ENCODE assay signal across 25 cellular contexts in the genomic region with DNA sequence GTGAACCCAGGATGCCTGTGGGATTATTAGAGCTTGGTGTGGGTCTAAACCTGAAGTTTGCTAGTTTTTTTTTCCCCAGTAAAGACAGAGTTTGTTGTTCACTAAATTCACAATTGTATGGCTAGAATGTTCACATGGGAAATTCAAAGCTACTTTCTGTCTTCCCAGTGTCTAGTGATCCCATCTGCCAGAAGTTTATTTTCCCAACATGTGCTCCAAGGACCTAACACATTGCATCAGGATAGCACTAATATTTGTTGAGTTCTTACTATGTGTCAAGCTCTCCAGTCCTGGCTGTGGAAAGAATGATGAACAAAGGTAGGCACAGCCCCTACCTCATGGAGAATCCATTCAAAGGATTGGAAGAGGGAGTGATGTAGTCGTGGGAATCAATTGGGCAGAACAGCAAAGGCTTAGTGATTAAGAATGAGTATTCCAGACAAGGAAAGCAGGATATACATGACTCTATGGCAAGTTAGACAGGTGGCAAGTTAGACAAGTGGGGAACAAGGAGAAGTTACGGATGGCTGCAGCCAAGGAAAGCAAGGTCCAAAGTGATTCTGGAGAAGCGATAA.
A peak's percentile ranks its signal among the peaks of the same experiment; 100 is the strongest.
DNase-seq lines count a peak whose midpoint lies in the region; ATAC-seq and TF ChIP-seq lines count a peak whose summit lies in the region.
"Had no signal": no experiment of that assay in that cellular context is flagged by ENCODE, and none has a peak within 500 bp of the region (broad histone marks: within the 10 kb centered on the region; RNA-seq: fewer than 3 reads in every experiment).

No MANE protein-coding gene starts in this region.

- H3K9me3 Mint-ChIP-seq in T-helper 2 cell treated with Interferon-gamma antibody and Interleukin-4, amounts not matched to agents 5 μg/mL and 100 μg/mL, for 36 hours: no peaks in the 10 kb centered on the region

- peak; percentile 79 for DNase-seq in AG10803 (ENCODE audit: low read depth)
- DNase-seq in M059J (ENCODE audit: low read depth): peak; percentile 62
- peak; percentile 65 for DNase-seq in epithelial cell of esophagus (ENCODE audit: low read depth)
- peak; percentile 26 for DNase-seq in kidney glomerular epithelial cell (lab: John Stamatoyannopoulos, UW)
- DNase-seq in DMS79 treated with DMSO at 0.1 percent for 48 hours (lab: John Stamatoyannopoulos, UW): no peak
- no peak for DNase-seq in T-helper 2 cell treated with Interferon-gamma antibody and Interleukin-4, amounts not matched to agents 5 μg/mL and 100 μg/mL, for 36 hours (ENCODE audit: low spot score)
- DNase-seq in DMS153 treated with DMSO at 0.1 percent for 48 hours (lab: John Stamatoyannopoulos, UW; ENCODE audit: unreplicated experiment): no peak
- DNase-seq in T-helper 17 cell: no peak
- DNase-seq: BE2C; CD8-positive, alpha-beta memory T cell; DMS 273 treated with DMSO at 0.1 percent for 48 hours; DND-41; H7; Kasumi-1; NCI-H1105 treated with DMSO at 0.1 percent for 48 hours; NCI-H146; NCI-H1930; NCI-H2107; NCI-H524; NCI-H774; RPMI8226; SHP77 treated with DMSO at 0.1 percent for 48 hours had no signal

- no peak overlapping the region for H3K4me3 Mint-ChIP-seq in T-helper 2 cell treated with Interferon-gamma antibody and Interleukin-4, amounts not matched to agents 5 μg/mL and 100 μg/mL, for 36 hours
- H3K4me3 Mint-ChIP-seq in T-helper 17 cell: no peak overlapping the region
- H3K4me3 Mint-ChIP-seq: CD14-positive monocyte; CD8-positive, alpha-beta memory T cell had no signal

- H3K9me3 ChIP-seq in T-helper 17 cell (ENCODE audit: control insufficient read depth, low read length, poor library complexity, severe bottlenecking): no peaks in the 10 kb centered on the region
- H3K9me3 ChIP-seq: BE2C had no signal

- no peaks in the 10 kb centered on the region for H3K36me3 Mint-ChIP-seq in T-helper 2 cell treated with Interferon-gamma antibody and Interleukin-4, amounts not matched to agents 5 μg/mL and 100 μg/mL, for 36 hours (ENCODE audit: low read depth)
- H3K36me3 Mint-ChIP-seq in T-helper 17 cell (ENCODE audit: low read depth): peaks cover 2% of the 10 kb centered on the region
- H3K36me3 Mint-ChIP-seq: CD14-positive monocyte; CD8-positive, alpha-beta memory T cell had no signal

- no peak overlapping the region for H3K27ac Mint-ChIP-seq in T-helper 2 cell treated with Interferon-gamma antibody and Interleukin-4, amounts not matched to agents 5 μg/mL and 100 μg/mL, for 36 hours
- no peak overlapping the region for H3K27ac Mint-ChIP-seq in T-helper 17 cell
- H3K27ac Mint-ChIP-seq: CD14-positive monocyte; CD8-positive, alpha-beta memory T cell had no signal

- H3K4me3 ChIP-seq in AG10803 (ENCODE audit: low read length): no peak overlapping the region
- H3K4me3 ChIP-seq in epithelial cell of esophagus (ENCODE audit: low read length): no peak overlapping the region
- H3K4me3 ChIP-seq: SK-N-MC had no signal

- TF ChIP-seq CTCF in AG10803 (conservative IDR thresholded peaks at IDR 0.05; ENCODE audit: low read length) (no peak), epithelial cell of esophagus (IDR thresholded peaks at IDR 0.05; ENCODE audit: insufficient read depth, low read depth, low read length, missing control alignments) (no peak)

- H3K4me1 Mint-ChIP-seq in T-helper 2 cell treated with Interferon-gamma antibody and Interleukin-4, amounts not matched to agents 5 μg/mL and 100 μg/mL, for 36 hours (ENCODE audit: low read depth): no peaks in the 10 kb centered on the region
- no peaks in the 10 kb centered on the region for H3K4me1 Mint-ChIP-seq in T-helper 17 cell
- H3K4me1 Mint-ChIP-seq: CD14-positive monocyte; CD8-positive, alpha-beta memory T cell had no signal

- H3K27me3 Mint-ChIP-seq in T-helper 2 cell treated with Interferon-gamma antibody and Interleukin-4, amounts not matched to agents 5 μg/mL and 100 μg/mL, for 36 hours (ENCODE audit: low read depth): no peaks in the 10 kb centered on the region
- no peaks in the 10 kb centered on the region for H3K27me3 Mint-ChIP-seq in T-helper 17 cell
- H3K27me3 Mint-ChIP-seq: CD8-positive, alpha-beta memory T cell had no signal

- no peak for ATAC-seq in T-helper 17 cell
- ATAC-seq: PC-3 had no signal

Comparison
In these comparisons a context has a peak if more than half of its experiments do, and no peak if none do; other contexts are left out.
1. DNase-seq: peak in AG10803 (single experiment), M059J (single experiment), epithelial cell of esophagus (single experiment) and kidney glomerular epithelial cell (single experiment); none in DMS79 treated with DMSO at 0.1 percent for 48 hours (single experiment), T-helper 2 cell treated with Interferon-gamma antibody and Interleukin-4, amounts not matched to agents 5 μg/mL and 100 μg/mL, for 36 hours (single experiment), DMS153 treated with DMSO at 0.1 percent for 48 hours (single experiment) and T-helper 17 cell (0 of 3).